In the genomic region with DNA sequence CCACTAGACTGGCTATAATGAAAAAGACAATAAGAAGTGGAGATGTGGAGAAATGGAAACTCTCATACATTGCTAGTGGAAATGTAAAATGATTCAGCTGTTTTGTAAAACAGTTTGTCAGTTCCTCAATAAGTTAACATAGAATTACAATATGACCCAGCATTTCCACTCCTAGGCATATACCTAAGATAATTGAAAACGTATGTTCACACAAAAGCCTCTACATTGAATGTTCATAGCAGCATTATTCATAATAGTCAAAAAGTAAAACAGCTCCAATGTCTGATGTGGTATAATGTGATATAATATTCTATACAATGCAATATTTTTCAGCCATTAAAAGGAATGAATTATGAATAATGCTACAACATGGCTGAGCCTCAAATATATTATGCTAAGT, we compare ENCODE assay signal across 32 cellular contexts. TPM values are rescaled to one million over a fixed set of nuclear protein-coding genes. Genes with fewer than 3 reads are reported as not detected.
"Had no signal": no experiment of that assay in that cellular context is flagged by ENCODE, and none has a peak within 500 bp of the region (broad histone marks: within the 10 kb centered on the region; RNA-seq: fewer than 3 reads in every experiment).

No MANE protein-coding gene starts in this region.

- H3K27me3 Mint-ChIP-seq: activated B cell treated with CpG ODN at 0.5 μM for 24 hours; activated CD4-positive, alpha-beta memory T cell treated with anti-CD3 and anti-CD28 coated beads, Interleukin-2, amount 10 ng/mL, durations not matched to agents 7 days and 5 days; activated CD8-positive, alpha-beta memory T cell treated with anti-CD3 and anti-CD28 coated beads, Interleukin-2, amount 10 ng/mL, durations not matched to agents 7 days and 5 days had no signal

- H3K36me3 ChIP-seq: ascending aorta, breast epithelium had no signal

- H3K27me3 ChIP-seq: ascending aorta, body of pancreas had no signal

- H3K4me2 ChIP-seq: PC-9 had no signal

- H3K4me3 Mint-ChIP-seq: activated B cell treated with CpG ODN at 0.5 μM for 24 hours; activated CD4-positive, alpha-beta memory T cell treated with anti-CD3 and anti-CD28 coated beads, Interleukin-2, amount 10 ng/mL, durations not matched to agents 7 days and 5 days; activated CD8-positive, alpha-beta memory T cell treated with anti-CD3 and anti-CD28 coated beads, Interleukin-2, amount 10 ng/mL, durations not matched to agents 7 days and 5 days; IgD-negative memory B cell had no signal

- H3K27ac Mint-ChIP-seq: activated B cell treated with CpG ODN at 0.5 μM for 24 hours; activated CD4-positive, alpha-beta memory T cell treated with anti-CD3 and anti-CD28 coated beads, Interleukin-2, amount 10 ng/mL, durations not matched to agents 7 days and 5 days; activated CD8-positive, alpha-beta memory T cell treated with anti-CD3 and anti-CD28 coated beads, Interleukin-2, amount 10 ng/mL, durations not matched to agents 7 days and 5 days; activated naive CD4-positive, alpha-beta T cell treated with anti-CD3 and anti-CD28 coated beads, Interleukin-2, amount 50 U/mL, for 72 hours; IgD-negative memory B cell had no signal

- H3K36me3 Mint-ChIP-seq: activated CD8-positive, alpha-beta memory T cell treated with anti-CD3 and anti-CD28 coated beads, Interleukin-2, amount 10 ng/mL, durations not matched to agents 7 days and 5 days; IgD-negative memory B cell had no signal

- H3K9me3 Mint-ChIP-seq: activated B cell treated with CpG ODN at 0.5 μM for 24 hours; activated CD4-positive, alpha-beta memory T cell treated with anti-CD3 and anti-CD28 coated beads, Interleukin-2, amount 10 ng/mL, durations not matched to agents 7 days and 5 days had no signal

- H3K4me1 Mint-ChIP-seq: activated B cell treated with CpG ODN at 0.5 μM for 24 hours, IgD-negative memory B cell had no signal

- FAIRE-seq: RCC 7860 had no signal

- H3K4me3 ChIP-seq: ascending aorta, body of pancreas, breast epithelium, PC-9 had no signal

- H3K9me3 ChIP-seq: body of pancreas had no signal

- H3K4me1 ChIP-seq: ascending aorta, body of pancreas, breast epithelium had no signal

- H3K27ac ChIP-seq: ascending aorta, body of pancreas, breast epithelium, PC-9, RWPE1, VCaP had no signal

- DNase-seq: activated B cell treated with CpG ODN at 0.5 μM for 24 hours; activated CD4-positive, alpha-beta memory T cell treated with anti-CD3 and anti-CD28 coated beads, Interleukin-2, amount 10 ng/mL, durations not matched to agents 7 days and 5 days; activated CD4-positive, alpha-beta T cell treated with anti-CD3 and anti-CD28 coated beads for 48 hours; activated CD4-positive, CD25-positive, alpha-beta regulatory T cell treated with anti-CD3 and anti-CD28 coated beads, Interleukin-2, amount 50 U/mL, for 72 hours; activated CD8-positive, alpha-beta memory T cell treated with anti-CD3 and anti-CD28 coated beads for 24 hours; activated CD8-positive, alpha-beta memory T cell treated with anti-CD3 and anti-CD28 coated beads, Interleukin-2, amount 10 ng/mL, durations not matched to agents 7 days and 5 days; activated CD8-positive, alpha-beta memory T cell treated with anti-CD3 and anti-CD28 coated beads, Interleukin-2, amount 50 U/mL, for 48 hours; activated gamma-delta T cell treated with Interleukin-2 at 50 U/mL for 16 hours; amygdala; body of pancreas; Karpas-422; KBM-7; NCI-H1048; NCI-H1105 treated with DMSO at 0.1 percent for 48 hours; NCI-H1436; NCI-H1694; NCI-H2029; NCI-H345; NCI-H524 treated with DMSO at 0.1 percent for 48 hours; PC-9; SIG-M5; SW 1271; T-helper 1 cell; T-helper 2 cell; T-helper 9 cell had no signal

RNA-seq across cellular contexts. Expression of a gene that starts 10.2 kb away (rescaled TPM):
- total RNA-seq: activated B cell treated with CpG ODN at 0.5 μM for 24 hours, PC-9 had no signal
- polyA plus RNA-seq: IgD-negative memory B cell had no signal
